1 cellular context compared by ENCODE assay signal in the genomic region with DNA sequence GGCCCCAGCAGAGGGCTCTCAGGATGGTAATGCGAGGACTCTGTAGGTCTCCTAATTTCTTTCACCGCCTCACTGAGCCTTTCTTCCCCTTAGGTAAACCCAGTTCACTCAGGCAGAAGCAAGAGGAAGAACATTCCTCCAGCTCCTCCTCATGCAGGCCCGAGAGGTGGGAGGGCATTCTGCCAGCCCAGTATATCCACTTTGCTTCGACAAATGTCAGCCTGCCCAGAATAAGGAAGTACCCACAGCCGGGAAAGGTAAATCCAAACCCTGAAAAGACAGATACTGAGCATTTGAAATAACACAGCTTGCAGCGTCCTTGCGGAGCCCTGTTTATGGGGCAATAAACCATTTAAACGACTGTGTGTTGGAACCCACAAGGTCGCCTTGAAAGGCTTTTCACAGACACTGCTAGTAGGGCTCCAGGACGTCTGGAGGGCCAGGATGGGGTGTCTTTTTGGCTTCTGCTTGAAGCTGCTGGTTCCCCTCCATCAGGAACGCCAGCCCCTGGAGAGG.
TF ChIP-seq lines count a peak whose summit lies in the region.

No MANE protein-coding gene starts in this region.

TF ChIP-seq in H1, 55 proteins besides CTCF, POLR2A, EP300 and RAD21 (continued from another document):
- no peak for TF ChIP-seq JUN (IDR thresholded peaks at IDR 0.05; ENCODE audit: low read depth, low read length)
- no peak for TF ChIP-seq HDAC2 (IDR thresholded peaks at IDR 0.05; ENCODE audit: borderline replicate concordance in 1 of 2, low read depth in 2 of 2, low read length in 2 of 2)
- TF ChIP-seq RXRA (IDR thresholded peaks at IDR 0.05; ENCODE audit: insufficient read depth, low read depth, low read length), result no peak
- TF ChIP-seq TEAD4 (IDR thresholded peaks at IDR 0.05; ENCODE audit: low read depth, low read length), result no peak
- no peak for TF ChIP-seq EGR1 (IDR thresholded peaks at IDR 0.05; ENCODE audit: borderline replicate concordance, low read depth, low read length)
- no peak for TF ChIP-seq SP4 (IDR thresholded peaks at IDR 0.05; ENCODE audit: low read length)
- TF ChIP-seq SP1 (IDR thresholded peaks at IDR 0.05; ENCODE audit: low read depth, low read length), result no peak
- no peak for TF ChIP-seq ASH2L (IDR thresholded peaks at IDR 0.05; ENCODE audit: low read length)
- TF ChIP-seq SP2 (IDR thresholded peaks at IDR 0.05; ENCODE audit: low read length), result no peak
- no peak for TF ChIP-seq SIRT6 (IDR thresholded peaks at IDR 0.05; ENCODE audit: low read length)
- TF ChIP-seq HDAC6 (IDR thresholded peaks at IDR 0.05; ENCODE audit: low read depth, low read length), result no peak
- TF ChIP-seq CTBP2 (IDR thresholded peaks at IDR 0.05; ENCODE audit: borderline replicate concordance, insufficient read depth, insufficient read length, low read length), result no peak
- no peak for TF ChIP-seq USF2 (IDR thresholded peaks at IDR 0.05; ENCODE audit: low read length)
- TF ChIP-seq SAP30 (IDR thresholded peaks at IDR 0.05; ENCODE audit: insufficient read depth, insufficient replicate concordance, low read length), result no peak
